In the genomic region with DNA sequence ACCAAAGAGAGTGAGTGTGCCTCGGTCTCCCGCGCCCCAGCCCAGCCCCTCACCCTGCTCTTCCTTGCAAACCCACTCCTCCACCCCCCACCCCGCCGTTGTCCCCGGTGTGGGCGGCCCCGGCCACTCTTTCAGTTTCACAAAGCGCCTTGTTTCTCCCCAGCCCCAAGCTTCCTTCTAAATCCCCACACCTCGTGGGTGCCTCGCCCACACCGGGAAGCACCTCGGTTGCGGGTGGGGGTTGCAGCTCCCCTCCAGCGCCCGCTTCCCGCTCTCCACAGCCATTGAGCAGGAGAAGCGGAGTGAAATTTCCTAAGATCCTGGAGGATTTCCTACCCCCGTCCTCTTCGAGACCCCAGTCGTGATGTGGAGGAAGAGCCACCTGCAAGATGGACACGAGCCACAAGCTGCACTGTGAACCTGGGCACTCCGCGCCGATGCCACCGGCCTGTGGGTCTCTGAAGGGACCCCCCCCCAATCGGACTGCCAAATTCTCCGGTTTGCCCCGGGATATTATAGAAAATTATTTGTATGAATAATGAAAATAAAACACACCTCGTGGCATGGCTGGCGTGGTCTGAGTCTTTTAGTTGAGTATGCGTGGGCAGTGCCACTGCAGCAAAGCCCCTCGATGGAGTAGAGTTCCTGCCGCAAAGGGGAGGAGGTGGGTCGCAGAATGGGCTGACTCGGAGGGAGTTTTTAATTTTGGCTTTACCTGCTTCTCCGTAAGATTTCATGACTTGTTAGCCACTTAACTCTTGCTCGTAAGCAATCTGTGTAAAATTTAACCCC, we compare ENCODE assay signal across 1 cellular context.
TF ChIP-seq lines count a peak whose summit lies in the region.

No MANE protein-coding gene starts in this region.

TF ChIP-seq in HepG2, 621 proteins besides CTCF, POLR2A, EP300 and RAD21 (continues in another document):
- no peak for TF ChIP-seq ZNF430 (CRISPR knock-in tag; IDR thresholded peaks at IDR 0.05)
- TF ChIP-seq TBX2 (CRISPR knock-in tag; IDR thresholded peaks at IDR 0.05; ENCODE audit: borderline replicate concordance), result peak; percentile 2; the same call in 1 of the 2 replicates
- TF ChIP-seq ZNF136 (CRISPR knock-in tag; IDR thresholded peaks at IDR 0.05; ENCODE audit: low read depth), result peak; percentile 43; the same call in 1 of the 2 replicates
- no peak for TF ChIP-seq ZNF839 (CRISPR knock-in tag; IDR thresholded peaks at IDR 0.05; ENCODE audit: borderline replicate concordance)
- TF ChIP-seq BCL6 (CRISPR knock-in tag; IDR thresholded peaks at IDR 0.05), result no peak
- 0 out of 2 replicates have a peak, but pooled peaks have one; percentile 8 for TF ChIP-seq NCOR1 (IDR thresholded peaks at IDR 0.05; ENCODE audit: borderline replicate concordance, low read length)
- TF ChIP-seq ZNF816 (CRISPR knock-in tag; IDR thresholded peaks at IDR 0.05; ENCODE audit: borderline replicate concordance), result peak; percentile 49; the same call in 1 of the 2 replicates
- TF ChIP-seq ZNF230 (CRISPR knock-in tag; IDR thresholded peaks at IDR 0.05), result 0 out of 2 replicates have a peak, but pooled peaks have one; percentile 4
- no peak for TF ChIP-seq ZNF501 (CRISPR knock-in tag; IDR thresholded peaks at IDR 0.05)
- TF ChIP-seq JUN (CRISPR knock-in tag; IDR thresholded peaks at IDR 0.05), result no peak
- TF ChIP-seq NR2F2 (IDR thresholded peaks at IDR 0.05; ENCODE audit: borderline replicate concordance, low read depth), result no peak
- peak; percentile 35; the same call in 1 of the 2 replicates for TF ChIP-seq HDAC1 (CRISPR knock-in tag; IDR thresholded peaks at IDR 0.05)
- no peak for TF ChIP-seq FOXM1 (CRISPR knock-in tag; IDR thresholded peaks at IDR 0.05)
- TF ChIP-seq ARID2 (CRISPR knock-in tag; IDR thresholded peaks at IDR 0.05; ENCODE audit: borderline replicate concordance), result no peak
- TF ChIP-seq ZNF337 (CRISPR knock-in tag; IDR thresholded peaks at IDR 0.05; ENCODE audit: borderline replicate concordance, low read depth), result 0 out of 2 replicates have a peak, but pooled peaks have one; percentile 10
- TF ChIP-seq, protein P1, sequence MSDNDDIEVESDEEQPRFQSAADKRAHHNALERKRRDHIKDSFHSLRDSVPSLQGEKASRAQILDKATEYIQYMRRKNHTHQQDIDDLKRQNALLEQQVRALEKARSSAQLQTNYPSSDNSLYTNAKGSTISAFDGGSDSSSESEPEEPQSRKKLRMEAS (IDR thresholded peaks at IDR 0.05), result 0 out of 2 replicates have a peak, but pooled peaks have one; percentile 22
- TF ChIP-seq NFIB (CRISPR knock-in tag; IDR thresholded peaks at IDR 0.05; ENCODE audit: borderline replicate concordance), result no peak
- TF ChIP-seq KDM5B (CRISPR knock-in tag; IDR thresholded peaks at IDR 0.05; ENCODE audit: borderline replicate concordance), result no peak; the same call in 1 of the 2 replicates
- TF ChIP-seq SETDB1 (CRISPR knock-in tag; IDR thresholded peaks at IDR 0.05; ENCODE audit: borderline replicate concordance), result 0 out of 2 replicates have a peak, but pooled peaks have one; percentile 29
- TF ChIP-seq ZNF205 (CRISPR knock-in tag; IDR thresholded peaks at IDR 0.05), result peak; percentile 18; the same call in 1 of the 2 replicates
- 0 out of 2 replicates have a peak, but pooled peaks have one; percentile 1 for TF ChIP-seq ZNF275 (CRISPR knock-in tag; IDR thresholded peaks at IDR 0.05; ENCODE audit: borderline replicate concordance)
- 0 out of 2 replicates have a peak, but pooled peaks have one; percentile 0 for TF ChIP-seq RBFOX2 (IDR thresholded peaks at IDR 0.05; ENCODE audit: low read depth, low read length)
- TF ChIP-seq ZBTB40 (IDR thresholded peaks at IDR 0.05), result no peak
- no peak for TF ChIP-seq ZBTB40 (CRISPR knock-in tag; IDR thresholded peaks at IDR 0.05)
- no peak; the same call in 1 of the 2 replicates for TF ChIP-seq SOX13 (IDR thresholded peaks at IDR 0.05)
- peak in 1 of 2 experiments; percentile 26; a peak in 1 of 4 replicates for TF ChIP-seq SOX13 (CRISPR knock-in tag; conservative IDR thresholded peaks at IDR 0.05 in 1 of 2, IDR thresholded peaks at IDR 0.05 in 1 of 2)
- no peak for TF ChIP-seq ARHGAP35 (CRISPR knock-in tag; IDR thresholded peaks at IDR 0.05; ENCODE audit: borderline replicate concordance)
- TF ChIP-seq, protein P2, sequence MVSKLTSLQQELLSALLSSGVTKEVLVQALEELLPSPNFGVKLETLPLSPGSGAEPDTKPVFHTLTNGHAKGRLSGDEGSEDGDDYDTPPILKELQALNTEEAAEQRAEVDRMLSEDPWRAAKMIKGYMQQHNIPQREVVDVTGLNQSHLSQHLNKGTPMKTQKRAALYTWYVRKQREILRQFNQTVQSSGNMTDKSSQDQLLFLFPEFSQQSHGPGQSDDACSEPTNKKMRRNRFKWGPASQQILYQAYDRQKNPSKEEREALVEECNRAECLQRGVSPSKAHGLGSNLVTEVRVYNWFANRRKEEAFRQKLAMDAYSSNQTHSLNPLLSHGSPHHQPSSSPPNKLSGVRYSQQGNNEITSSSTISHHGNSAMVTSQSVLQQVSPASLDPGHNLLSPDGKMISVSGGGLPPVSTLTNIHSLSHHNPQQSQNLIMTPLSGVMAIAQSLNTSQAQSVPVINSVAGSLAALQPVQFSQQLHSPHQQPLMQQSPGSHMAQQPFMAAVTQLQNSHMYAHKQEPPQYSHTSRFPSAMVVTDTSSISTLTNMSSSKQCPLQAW (CRISPR knock-in tag; IDR thresholded peaks at IDR 0.05), result peak; percentile 45; the same call in 1 of the 2 replicates
- TF ChIP-seq ZNF44 (CRISPR knock-in tag; IDR thresholded peaks at IDR 0.05), result 0 out of 2 replicates have a peak, but pooled peaks have one; percentile 32
- TF ChIP-seq ZSCAN25 (CRISPR knock-in tag; IDR thresholded peaks at IDR 0.05), result peak; percentile 48; the same call in 1 of the 2 replicates
- TF ChIP-seq FOSL1 (CRISPR knock-in tag; IDR thresholded peaks at IDR 0.05; ENCODE audit: borderline replicate concordance), result no peak
- no peak for TF ChIP-seq ZNF207 (IDR thresholded peaks at IDR 0.05; ENCODE audit: borderline replicate concordance)
- TF ChIP-seq, protein P3, sequence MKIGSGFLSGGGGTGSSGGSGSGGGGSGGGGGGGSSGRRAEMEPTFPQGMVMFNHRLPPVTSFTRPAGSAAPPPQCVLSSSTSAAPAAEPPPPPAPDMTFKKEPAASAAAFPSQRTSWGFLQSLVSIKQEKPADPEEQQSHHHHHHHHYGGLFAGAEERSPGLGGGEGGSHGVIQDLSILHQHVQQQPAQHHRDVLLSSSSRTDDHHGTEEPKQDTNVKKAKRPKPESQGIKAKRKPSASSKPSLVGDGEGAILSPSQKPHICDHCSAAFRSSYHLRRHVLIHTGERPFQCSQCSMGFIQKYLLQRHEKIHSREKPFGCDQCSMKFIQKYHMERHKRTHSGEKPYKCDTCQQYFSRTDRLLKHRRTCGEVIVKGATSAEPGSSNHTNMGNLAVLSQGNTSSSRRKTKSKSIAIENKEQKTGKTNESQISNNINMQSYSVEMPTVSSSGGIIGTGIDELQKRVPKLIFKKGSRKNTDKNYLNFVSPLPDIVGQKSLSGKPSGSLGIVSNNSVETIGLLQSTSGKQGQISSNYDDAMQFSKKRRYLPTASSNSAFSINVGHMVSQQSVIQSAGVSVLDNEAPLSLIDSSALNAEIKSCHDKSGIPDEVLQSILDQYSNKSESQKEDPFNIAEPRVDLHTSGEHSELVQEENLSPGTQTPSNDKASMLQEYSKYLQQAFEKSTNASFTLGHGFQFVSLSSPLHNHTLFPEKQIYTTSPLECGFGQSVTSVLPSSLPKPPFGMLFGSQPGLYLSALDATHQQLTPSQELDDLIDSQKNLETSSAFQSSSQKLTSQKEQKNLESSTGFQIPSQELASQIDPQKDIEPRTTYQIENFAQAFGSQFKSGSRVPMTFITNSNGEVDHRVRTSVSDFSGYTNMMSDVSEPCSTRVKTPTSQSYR (CRISPR knock-in tag; IDR thresholded peaks at IDR 0.05; ENCODE audit: borderline replicate concordance), result peak; percentile 7; the same call in 1 of the 2 replicates
- no peak for TF ChIP-seq ZFP1 (CRISPR knock-in tag; IDR thresholded peaks at IDR 0.05)
- peak; percentile 30; the same call in 1 of the 2 replicates for TF ChIP-seq ZNF879 (CRISPR knock-in tag; IDR thresholded peaks at IDR 0.05)
- TF ChIP-seq, protein P4, sequence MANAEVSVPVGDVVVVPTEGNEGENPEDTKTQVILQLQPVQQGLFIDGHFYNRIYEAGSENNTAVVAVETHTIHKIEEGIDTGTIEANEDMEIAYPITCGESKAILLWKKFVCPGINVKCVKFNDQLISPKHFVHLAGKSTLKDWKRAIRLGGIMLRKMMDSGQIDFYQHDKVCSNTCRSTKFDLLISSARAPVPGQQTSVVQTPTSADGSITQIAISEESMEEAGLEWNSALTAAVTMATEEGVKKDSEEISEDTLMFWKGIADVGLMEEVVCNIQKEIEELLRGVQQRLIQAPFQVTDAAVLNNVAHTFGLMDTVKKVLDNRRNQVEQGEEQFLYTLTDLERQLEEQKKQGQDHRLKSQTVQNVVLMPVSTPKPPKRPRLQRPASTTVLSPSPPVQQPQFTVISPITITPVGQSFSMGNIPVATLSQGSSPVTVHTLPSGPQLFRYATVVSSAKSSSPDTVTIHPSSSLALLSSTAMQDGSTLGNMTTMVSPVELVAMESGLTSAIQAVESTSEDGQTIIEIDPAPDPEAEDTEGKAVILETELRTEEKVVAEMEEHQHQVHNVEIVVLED (CRISPR knock-in tag; IDR thresholded peaks at IDR 0.05; ENCODE audit: borderline replicate concordance), result 0 out of 2 replicates have a peak, but pooled peaks have one; percentile 16
- TF ChIP-seq ZNF652 (CRISPR knock-in tag; IDR thresholded peaks at IDR 0.05; ENCODE audit: borderline replicate concordance, low read depth), result peak; percentile 47; the same call in 1 of the 2 replicates
- TF ChIP-seq ZNF510 (CRISPR knock-in tag; IDR thresholded peaks at IDR 0.05; ENCODE audit: low read depth), result 0 out of 2 replicates have a peak, but pooled peaks have one; percentile 7
- TF ChIP-seq CREBL2 (CRISPR knock-in tag; IDR thresholded peaks at IDR 0.05; ENCODE audit: borderline replicate concordance), result 0 out of 2 replicates have a peak, but pooled peaks have one; percentile 49
